In genomic region chr3:5473471-5473870, GRCh38 we compare ENCODE assay signal across 27 cellular contexts.
DNase-seq lines count a peak whose midpoint lies in the region; ATAC-seq lines count a peak whose summit lies in the region.
"Had no signal": no experiment of that assay in that cellular context is flagged by ENCODE, and none has a peak within 500 bp of the region (broad histone marks: within the 10 kb centered on the region; RNA-seq: fewer than 3 reads in every experiment).

No MANE protein-coding gene starts in this region.

- intact Hi-C loops in Right ventricle myocardium superior (cut with DNase I), result no loop called here

- DNase-seq in Right ventricle myocardium superior (no peak), NCI-H2227 (lab: John Stamatoyannopoulos, UW; ENCODE audit: unreplicated experiment) (no peak), occipital lobe (lab: John Stamatoyannopoulos, UW) (no peak)
- DNase-seq in stimulated activated CD8-positive, alpha-beta memory T cell treated with anti-CD3 and anti-CD28 coated beads, Interleukin-4, amount 100 ng/mL, for 48 hours, result no peak
- DNase-seq: C1 segment of cervical spinal cord; CD4-positive, alpha-beta memory T cell; COR-L47; DMS79; EL; GDM1; GOT3; HCEC 1CT; Kasumi-1; MV-4-11; NCI-H1105; NCI-H1436 treated with DMSO at 0.1 percent for 48 hours; NCI-H1930; NCI-H2107; NCI-H526 treated with DMSO at 0.1 percent for 48 hours; PC-9; T-helper 2 cell had no signal

- ATAC-seq in GM18502 (IDR thresholded peaks at IDR 0.05; ENCODE audit: poor library complexity, unreplicated experiment) (peak; percentile 62), GM18907 (IDR thresholded peaks at IDR 0.05; ENCODE audit: unreplicated experiment) (peak; percentile 64), HG02610 (IDR thresholded peaks at IDR 0.05; ENCODE audit: unreplicated experiment) (peak; percentile 48), HG03378 (IDR thresholded peaks at IDR 0.05; ENCODE audit: unreplicated experiment) (peak; percentile 57), Right ventricle myocardium superior (ENCODE audit: poor library complexity) (no peak)
- ATAC-seq: K562, Right ventricle myocardium inferior had no signal
